Comparison of ENCODE assay signal across 8 cellular contexts in genomic region chr19:12933287-12934072, GRCh38. TPM values are rescaled to one million over a fixed set of nuclear protein-coding genes. Genes with fewer than 3 reads are reported as not detected.
DNase-seq lines count a peak whose midpoint lies in the region; ATAC-seq and TF ChIP-seq lines count a peak whose summit lies in the region.

FARSA (minus strand) TSS chr19:12933711; CDS start chr19:12933696, 15 bp downstream.

- peak within 1 kb of the TSS; percentile 88 for H2AFZ ChIP-seq in DND-41 (ENCODE audit: low read depth, low read length)

- peaks cover 21% of the 10 kb centered on the region for H4K20me1 ChIP-seq in DND-41 (ENCODE audit: insufficient read depth, low read length)

- H3K27me3 ChIP-seq in DND-41 (ENCODE audit: insufficient read depth, low read length, poor library complexity) (no peaks in the 10 kb centered on the region), right atrium auricular region (no peaks in the 10 kb centered on the region), prostate gland (replicated peaks; ENCODE audit: insufficient read depth) (no peaks in the 10 kb centered on the region)

- H3K36me3 ChIP-seq in DND-41 (ENCODE audit: insufficient read depth, low read length) (peaks cover 37% of the 10 kb centered on the region), right atrium auricular region (peaks cover 23% of the 10 kb centered on the region), prostate gland (no peaks in the 10 kb centered on the region)

- H3K9me3 ChIP-seq in DND-41 (ENCODE audit: insufficient read depth, low read length, severe bottlenecking) (no peaks in the 10 kb centered on the region), right atrium auricular region (no peaks in the 10 kb centered on the region), prostate gland (no peaks in the 10 kb centered on the region)

- H3K4me3 ChIP-seq in DND-41 (ENCODE audit: low read depth in 1 of 2, low read length in 2 of 2) (peak within 1 kb of the TSS; percentile 80 to 95), right atrium auricular region (peak within 1 kb of the TSS; percentile 91 to 98), prostate gland (peak within 1 kb of the TSS; percentile 77 to 83)

- TF ChIP-seq CTCF in DND-41 (IDR thresholded peaks at IDR 0.05; ENCODE audit: borderline replicate concordance, extremely low read depth, low read length, poor library complexity, severe bottlenecking), result no peak
- TF ChIP-seq CTCF in right atrium auricular region (IDR thresholded peaks at IDR 0.05), result no peak
- no peak for TF ChIP-seq CTCF in prostate gland (IDR thresholded peaks at IDR 0.05)

- H3K4me2 ChIP-seq in DND-41 (ENCODE audit: insufficient read depth, low read length), result peak within 1 kb of the TSS; percentile 91

- TF ChIP-seq POLR2A in prostate gland (IDR thresholded peaks at IDR 0.05), result peak; percentile 58

- 4% methylated on average over 46 of the region's 51 CpGs for WGBS in prostate gland

- intact Hi-C loops in T-helper 2 cell treated with Interferon-gamma antibody and Interleukin-4, amounts not matched to agents 100 ng/mL and 5 ng/mL, for 36 hours (cut with micrococcal nuclease), result loop anchor here (2.0 to 10.0 kb wide), 2 partner anchors 15 to 169 kb away; partner anchors contain the start of gene SYCE2
- intact Hi-C loops in prostate gland (cut with DNase I), result loop anchor here (10.0 kb wide), 1 partner anchor 49 kb away; the partner anchor contains the start of genes DNASE2 and KLF1

- H3K27ac ChIP-seq in DND-41 (ENCODE audit: low read length) (peak within 1 kb of the TSS; percentile 97), angular gyrus (ENCODE audit: low read depth, low read length) (peak within 1 kb of the TSS; percentile 92), right atrium auricular region (peak within 1 kb of the TSS; percentile 86 to 87), prostate gland (peak within 1 kb of the TSS; percentile 60 to 63)

- peaks cover 50% of the 10 kb centered on the region for H3K79me2 ChIP-seq in DND-41 (ENCODE audit: insufficient read depth, low read length)

- H3K4me1 ChIP-seq in DND-41 (ENCODE audit: insufficient read depth, low read length) (peaks cover 66% of the 10 kb centered on the region), right atrium auricular region (peaks cover 3 to 21% of the 10 kb centered on the region in 2 donors), prostate gland (replicated peaks) (peaks cover 10% of the 10 kb centered on the region)

- DNase-seq in DND-41 (peak; percentile 92), HCEC 1CT (peak; percentile 89), NCI-H146 treated with DMSO at 0.1 percent for 48 hours (lab: John Stamatoyannopoulos, UW; ENCODE audit: unreplicated experiment) (peak; percentile 93), right atrium auricular region (ENCODE audit: low spot score) (peak; percentile 97), prostate gland (ENCODE audit: low spot score) (peak; percentile 94), ureter (ENCODE audit: low spot score) (peak; percentile 94)

- peak; percentile 63 for ATAC-seq in DND-41 (ENCODE audit: insufficient read depth, low read depth)

- H3K9ac ChIP-seq in DND-41 (ENCODE audit: low read depth, low read length), result peak within 1 kb of the TSS; percentile 91

RNA-seq across cellular contexts. Expression of gene FARSA, which starts in this region (rescaled TPM):
- 100 TPM in 2 replicates for total RNA-seq in T-helper 2 cell treated with Interferon-gamma antibody and Interleukin-4, amounts not matched to agents 100 ng/mL and 5 ng/mL, for 36 hours
- 10 to 100 TPM; 36.4 TPM for total RNA-seq in right atrium auricular region
- 10 to 100 TPM; 54.8 to 65.0 TPM for total RNA-seq in prostate gland
- total RNA-seq in ureter, result 60.9 TPM

Comparison
In these comparisons a context has a peak if more than half of its experiments do, and no peak if none do; other contexts are left out.
1. Peak in every context shown above with its lines: DNase-seq, ATAC-seq, H3K4me3 ChIP-seq and H3K27ac ChIP-seq.